In the genomic region with DNA sequence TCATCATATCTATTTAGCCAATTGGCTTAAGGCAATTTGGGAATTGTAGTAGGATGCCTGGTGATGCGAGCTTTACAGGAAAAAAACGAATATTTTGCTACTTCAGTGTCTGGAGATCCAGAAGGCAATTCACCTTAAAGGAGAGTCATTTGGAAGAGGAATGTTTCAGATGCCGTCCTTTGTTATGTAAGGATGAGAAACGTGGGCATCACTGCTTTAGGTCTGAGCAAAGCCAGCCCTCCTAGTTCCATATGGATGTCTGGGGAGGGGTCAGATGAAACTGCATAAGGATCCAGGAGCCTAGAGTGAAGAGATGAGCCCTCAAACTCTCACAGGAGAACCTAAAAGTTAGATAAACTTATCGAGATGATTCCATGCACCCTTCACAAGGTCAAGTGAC, we compare ENCODE assay signal across 18 cellular contexts. TPM values are rescaled to one million over a fixed set of nuclear protein-coding genes. Genes with fewer than 3 reads are reported as not detected.
DNase-seq lines count a peak whose midpoint lies in the region; ATAC-seq and TF ChIP-seq lines count a peak whose summit lies in the region.
"Had no signal": no experiment of that assay in that cellular context is flagged by ENCODE, and none has a peak within 500 bp of the region (broad histone marks: within the 10 kb centered on the region; RNA-seq: fewer than 3 reads in every experiment).

No MANE protein-coding gene starts in this region.

- TF ChIP-seq CTCF in GM23338 (conservative IDR thresholded peaks at IDR 0.05; ENCODE audit: low read depth in 2 of 2), result no peak
- TF ChIP-seq CTCF in endodermal cell (conservative IDR thresholded peaks at IDR 0.05), result no peak
- TF ChIP-seq CTCF in A673 (conservative IDR thresholded peaks at IDR 0.05; ENCODE audit: low read depth, low read length), result no peak

- peak; percentile 60 for DNase-seq in GM23338 (ENCODE audit: low spot score)
- peak; percentile 60 for DNase-seq in endodermal cell
- DNase-seq in iPS-NIHi11 (ENCODE audit: low spot score), result peak; percentile 30
- no peak for DNase-seq in activated CD4-positive, alpha-beta T cell treated with anti-CD3 and anti-CD28 coated beads for 1 hour
- no peak for DNase-seq in activated CD4-positive, alpha-beta T cell treated with anti-CD3 and anti-CD28 coated beads, Interleukin-2, amount 50 U/mL, for 48 hours
- DNase-seq in A673 (ENCODE audit: low spot score), result no peak
- no peak for DNase-seq in EL
- DNase-seq: 8988T; Calu3; CD8-positive, alpha-beta T cell; DMS79 treated with DMSO at 0.1 percent for 48 hours; GM23248; KG1 had no signal

- H3K79me2 ChIP-seq in GM23338 (replicated peaks; ENCODE audit: insufficient read depth), result no peaks in the 10 kb centered on the region

- H3K4me3 Mint-ChIP-seq in GM23338 (peak overlapping the region; percentile 13; the same call in 1 of the 3 replicates), endodermal cell (no peak overlapping the region)
- H3K4me3 Mint-ChIP-seq: B cell; CD8-positive, alpha-beta T cell had no signal

- H3K9me3 Mint-ChIP-seq in GM23338, result peaks cover 8% of the 10 kb centered on the region
- H3K9me3 Mint-ChIP-seq in endodermal cell, result peaks cover 6% of the 10 kb centered on the region

- H3K36me3 ChIP-seq in GM23338 (ENCODE audit: insufficient read depth) (no peaks in the 10 kb centered on the region), HUES64 (ENCODE audit: insufficient read depth, low read length) (no peaks in the 10 kb centered on the region), endodermal cell (ENCODE audit: control insufficient read depth, insufficient read depth, low read length) (no peaks in the 10 kb centered on the region), A673 (ENCODE audit: insufficient read depth, low read length, poor library complexity, severe bottlenecking) (no peaks in the 10 kb centered on the region)
- H3K36me3 ChIP-seq: BLaER1 treated with 17β-estradiol and CSF1 and Interleukin-3, amounts not matched to agents 10 nM and 100 nM; HAP-1 had no signal

- peaks cover 6% of the 10 kb centered on the region; the same call in 2 of the 3 replicates for H3K36me3 Mint-ChIP-seq in GM23338 (ENCODE audit: low read depth)
- H3K36me3 Mint-ChIP-seq in endodermal cell (ENCODE audit: low read depth), result no peaks in the 10 kb centered on the region
- H3K36me3 Mint-ChIP-seq: CD8-positive, alpha-beta T cell had no signal

- no peaks in the 10 kb centered on the region for H3K27me3 ChIP-seq in GM23338 (ENCODE audit: insufficient read depth)
- no peaks in the 10 kb centered on the region for H3K27me3 ChIP-seq in HUES64 (ENCODE audit: insufficient read depth, low read length)
- H3K27me3 ChIP-seq in endodermal cell (ENCODE audit: control insufficient read depth, insufficient read depth, low read length, poor library complexity, severe bottlenecking), result no peaks in the 10 kb centered on the region
- no peaks in the 10 kb centered on the region for H3K27me3 ChIP-seq in A673 (replicated peaks; ENCODE audit: insufficient read depth, low read depth, low read length, poor library complexity)
- H3K27me3 ChIP-seq: BLaER1 treated with 17β-estradiol and CSF1 and Interleukin-3, amounts not matched to agents 10 nM and 100 nM had no signal

- H3K9me3 ChIP-seq in HUES64 (ENCODE audit: insufficient read depth, low read depth, low read length), result peaks cover 4% of the 10 kb centered on the region
- no peaks in the 10 kb centered on the region for H3K9me3 ChIP-seq in endodermal cell (ENCODE audit: control insufficient read depth, low read length)
- H3K9me3 ChIP-seq in A673 (ENCODE audit: low read depth, low read length, poor library complexity, severe bottlenecking), result no peaks in the 10 kb centered on the region
- H3K9me3 ChIP-seq: HAP-1 had no signal

- H3K27ac ChIP-seq in GM23338 (ENCODE audit: low read depth), result 0 out of 2 replicates have a peak overlapping the region, but pooled peaks have one; percentile 5
- peak overlapping the region; percentile 73; the same call in 1 of the 2 replicates for H3K27ac ChIP-seq in HUES64 (ENCODE audit: low read depth, low read length)
- H3K27ac ChIP-seq in endodermal cell (ENCODE audit: low read depth, low read length), result no peak overlapping the region
- H3K27ac ChIP-seq in A673 (ENCODE audit: low read depth, low read length, poor library complexity, severe bottlenecking), result no peak overlapping the region
- H3K27ac ChIP-seq: BLaER1 treated with 17β-estradiol and CSF1 and Interleukin-3, amounts not matched to agents 10 nM and 100 nM; GM23248; HL-60 had no signal

- peak overlapping the region; percentile 37; the same call in 1 of the 2 replicates for H3K27ac Mint-ChIP-seq in GM23338
- no peak overlapping the region for H3K27ac Mint-ChIP-seq in endodermal cell
- H3K27ac Mint-ChIP-seq: B cell; CD8-positive, alpha-beta T cell had no signal

- WGBS in HUES64, result 47% methylated on average over 5 of the region's 5 CpGs
- 55 to 62% methylated on average over 5 of the region's 5 CpGs for WGBS in endodermal cell (ENCODE audit: insufficient coverage in 1 of 2, insufficient read length in 1 of 2), 2 experiments

- H3K4me3 ChIP-seq in GM23338 (no peak overlapping the region), HUES64 (ENCODE audit: low read length) (no peak overlapping the region), endodermal cell (ENCODE audit: low read length) (no peak overlapping the region), A673 (ENCODE audit: low read depth, low read length, poor library complexity, severe bottlenecking) (no peak overlapping the region)
- H3K4me3 ChIP-seq: BLaER1 treated with 17β-estradiol and CSF1 and Interleukin-3, amounts not matched to agents 10 nM and 100 nM; GM23248; HAP-1 had no signal

- H3K4me1 ChIP-seq in GM23338 (ENCODE audit: insufficient read depth) (peaks cover 16% of the 10 kb centered on the region; the same call in 1 of the 2 replicates), HUES64 (ENCODE audit: insufficient read depth, low read length) (peaks cover 25% of the 10 kb centered on the region), endodermal cell (ENCODE audit: control insufficient read depth, insufficient read depth, low read length) (peaks cover 5% of the 10 kb centered on the region), A673 (ENCODE audit: insufficient read depth, low read length, poor library complexity, severe bottlenecking) (no peaks in the 10 kb centered on the region)
- H3K4me1 ChIP-seq: HAP-1 had no signal

- peak; percentile 88 for ATAC-seq in GM23338
- ATAC-seq: CD8-positive, alpha-beta T cell had no signal

- no peaks in the 10 kb centered on the region for H4K20me1 ChIP-seq in GM23338 (replicated peaks; ENCODE audit: insufficient read depth)
- H4K20me1 ChIP-seq: BLaER1 treated with 17β-estradiol and CSF1 and Interleukin-3, amounts not matched to agents 10 nM and 100 nM had no signal

- H3K4me2 ChIP-seq in GM23338, result peak overlapping the region; percentile 56
- H3K4me2 ChIP-seq: BLaER1 treated with 17β-estradiol and CSF1 and Interleukin-3, amounts not matched to agents 10 nM and 100 nM had no signal

- peaks cover 9% of the 10 kb centered on the region; the same call in 1 of the 2 replicates for H3K9me2 ChIP-seq in GM23338 (ENCODE audit: insufficient read depth)

- H2AFZ ChIP-seq in GM23338, result no peak overlapping the region
- H2AFZ ChIP-seq: GM23248 had no signal

- no peaks in the 10 kb centered on the region for H3F3A ChIP-seq in GM23338 (replicated peaks; ENCODE audit: low read depth)

- intact Hi-C loops in A673 (cut with micrococcal nuclease; ENCODE audit: unreplicated experiment), result no loop called here

- POLR2A ChIA-PET in A673 (lab: Charles Lee; ENCODE audit: low non-redundant PET), result no interaction called here

- H3K9ac ChIP-seq in HUES64 (ENCODE audit: low read depth, low read length) (no peak overlapping the region), endodermal cell (ENCODE audit: extremely low read depth, low read length, poor library complexity, severe bottlenecking) (no peak overlapping the region)
- H3K9ac ChIP-seq: BLaER1 treated with 17β-estradiol and CSF1 and Interleukin-3, amounts not matched to agents 10 nM and 100 nM; GM23248 had no signal

- H3K4me1 Mint-ChIP-seq in GM23338 (peaks cover 23% of the 10 kb centered on the region), endodermal cell (peaks cover 16% of the 10 kb centered on the region)
- H3K4me1 Mint-ChIP-seq: B cell had no signal

- H3K27me3 Mint-ChIP-seq in GM23338 (ENCODE audit: insufficient read depth, low read depth, poor library complexity) (peaks cover 8% of the 10 kb centered on the region), endodermal cell (ENCODE audit: insufficient read depth) (no peaks in the 10 kb centered on the region)

- no TSS peak for BruUV-seq in A673 (replicated peaks; lab: Mats Ljungman, UMichigan)

- CTCF ChIA-PET in A673 (lab: Charles Lee), result no interaction called here

TF ChIP-seq in GM23338, 12 proteins besides CTCF, POLR2A, EP300 and RAD21 (continues in another document):
- TF ChIP-seq, protein P1, sequence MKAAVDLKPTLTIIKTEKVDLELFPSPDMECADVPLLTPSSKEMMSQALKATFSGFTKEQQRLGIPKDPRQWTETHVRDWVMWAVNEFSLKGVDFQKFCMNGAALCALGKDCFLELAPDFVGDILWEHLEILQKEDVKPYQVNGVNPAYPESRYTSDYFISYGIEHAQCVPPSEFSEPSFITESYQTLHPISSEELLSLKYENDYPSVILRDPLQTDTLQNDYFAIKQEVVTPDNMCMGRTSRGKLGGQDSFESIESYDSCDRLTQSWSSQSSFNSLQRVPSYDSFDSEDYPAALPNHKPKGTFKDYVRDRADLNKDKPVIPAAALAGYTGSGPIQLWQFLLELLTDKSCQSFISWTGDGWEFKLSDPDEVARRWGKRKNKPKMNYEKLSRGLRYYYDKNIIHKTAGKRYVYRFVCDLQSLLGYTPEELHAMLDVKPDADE (IDR thresholded peaks at IDR 0.05), result no peak

RNA-seq across cellular contexts. Expression of a gene that starts 30.9 kb away (rescaled TPM):
- total RNA-seq in GM23338 (2014; rRNA removed; shearing (Covaris generic)), result 1.3 and 1.7 TPM in 2 replicates
- 0.19 and 1.0 TPM in 2 replicates for polyA plus RNA-seq in GM23338 (2016; fragmentation: Nextera tagmentation; extraction: Ambion mirVana)
- polyA plus RNA-seq in HUES64 (2013, experiment 1 of 2), result 2.2 TPM
- polyA plus RNA-seq in HUES64 (2013, experiment 2 of 2), result 2.4 TPM
- total RNA-seq in endodermal cell, result 1 to 10 TPM in 1 of 2 donors, under 1 TPM in 1; 0.44 to 1.4 TPM
- 1.8 TPM for polyA plus RNA-seq in endodermal cell (2013, experiment 1 of 2)
- polyA plus RNA-seq in endodermal cell (2013, experiment 2 of 2), result 3.0 TPM
- total RNA-seq in A673 (2021), result 5.1 and 6.1 TPM in 2 replicates

Comparison
In these comparisons a context has a peak if more than half of its experiments do, and no peak if none do; other contexts are left out.
1. DNase-seq: peak in GM23338 (single experiment), endodermal cell (single experiment) and iPS-NIHi11 (single experiment); none in activated CD4-positive, alpha-beta T cell treated with anti-CD3 and anti-CD28 coated beads for 1 hour (single experiment), activated CD4-positive, alpha-beta T cell treated with anti-CD3 and anti-CD28 coated beads, Interleukin-2, amount 50 U/mL, for 48 hours (0 of 2), A673 (single experiment) and EL (single experiment).
2. H3K27ac ChIP-seq: peak in GM23338 (single experiment) and HUES64 (single experiment); none in endodermal cell (single experiment) and A673 (single experiment).